In the genomic region with DNA sequence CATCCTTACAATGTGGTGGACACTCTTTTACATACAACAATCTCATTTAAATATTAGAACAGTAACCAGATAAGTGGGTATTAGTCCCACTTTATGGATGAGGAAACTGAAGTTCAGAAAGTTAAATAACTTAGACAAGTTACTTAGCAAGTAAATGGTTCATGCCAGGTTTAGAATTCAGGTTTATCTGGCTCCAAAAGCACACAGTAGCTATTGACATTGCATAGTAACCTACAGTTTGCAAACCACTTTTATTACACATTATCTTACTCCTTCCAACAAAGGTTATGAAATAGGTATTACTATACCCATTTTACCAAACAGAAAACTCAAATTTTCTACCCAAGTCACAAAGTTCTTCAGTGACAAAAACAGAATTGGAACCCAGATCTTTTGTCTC, we compare ENCODE assay signal across 11 cellular contexts. TPM values are rescaled to one million over a fixed set of nuclear protein-coding genes. Genes with fewer than 3 reads are reported as not detected.
"Had no signal": no experiment of that assay in that cellular context is flagged by ENCODE, and none has a peak within 500 bp of the region (broad histone marks: within the 10 kb centered on the region; RNA-seq: fewer than 3 reads in every experiment).

No MANE protein-coding gene starts in this region.

- H3K4me1 Mint-ChIP-seq: GM23338, H9 had no signal

- DNase-seq: GM23248, GOT3, H7, H9, HCEC 1CT, HFFc6 had no signal

- H3K4me3 ChIP-seq: GM23248, GM23338, HAP-1 had no signal

- H3K27ac ChIP-seq: GM23248 had no signal

- H3K27ac Mint-ChIP-seq: GM23338, H9, HFFc6 had no signal

- H3K36me3 ChIP-seq: HAP-1 had no signal

- H3K4me3 Mint-ChIP-seq: GM23338, H9, HFFc6 had no signal

- H3K9me3 Mint-ChIP-seq: GM23338, H9, HFFc6 had no signal

- ATAC-seq: GM23338, HCT116 had no signal

RNA-seq across cellular contexts. Expression of a gene that starts 19.7 kb away (rescaled TPM):
- total RNA-seq: GM23248, GM23338, H1, H4, H7, H9, HFFc6 had no signal
